19 cellular contexts compared by ENCODE assay signal in the genomic region with DNA sequence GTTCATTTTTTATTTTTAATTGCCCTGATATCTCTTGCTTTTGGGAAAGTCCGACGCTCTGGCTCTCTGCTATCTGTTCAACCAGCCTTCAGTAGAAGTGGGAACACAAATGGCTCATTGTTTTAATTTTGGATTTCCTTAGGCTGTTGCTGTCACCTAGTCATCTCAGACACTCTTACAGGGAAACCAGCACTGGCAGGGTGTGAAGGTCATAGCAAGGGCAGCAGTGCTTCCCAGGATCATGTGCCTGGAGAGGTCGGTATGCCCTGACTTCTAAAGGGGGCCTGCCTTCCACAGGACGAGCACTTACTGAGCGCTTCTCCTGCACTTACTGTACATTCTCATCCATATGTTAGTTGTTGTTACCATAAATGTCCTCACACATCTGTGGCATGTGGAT.
DNase-seq lines count a peak whose midpoint lies in the region; ATAC-seq, FAIRE-seq and TF ChIP-seq lines count a peak whose summit lies in the region.
"Had no signal": no experiment of that assay in that cellular context is flagged by ENCODE, and none has a peak within 500 bp of the region (broad histone marks: within the 10 kb centered on the region; RNA-seq: fewer than 3 reads in every experiment).

No MANE protein-coding gene starts in this region.

- H3K36me3 ChIP-seq in spleen, result no peaks in the 10 kb centered on the region

- ATAC-seq in Right ventricle myocardium superior (ENCODE audit: poor library complexity), result peak; percentile 75
- peak; percentile 83 to 91 for ATAC-seq in left cardiac atrium
- peak; percentile 87 to 89 for ATAC-seq in right cardiac atrium
- ATAC-seq: CD8-positive, alpha-beta T cell; HCT116 had no signal

- H3K27me3 ChIP-seq in right cardiac atrium (ENCODE audit: control insufficient read depth, insufficient read depth) (no peaks in the 10 kb centered on the region), spleen (replicated peaks in 1 of 7) (no peaks in the 10 kb centered on the region)
- H3K27me3 ChIP-seq: BLaER1 treated with 17β-estradiol and CSF1 and Interleukin-3, amounts not matched to agents 10 nM and 100 nM had no signal

- peak overlapping the region; percentile 30 for H3K27ac ChIP-seq in right cardiac atrium (ENCODE audit: low read length)
- H3K27ac ChIP-seq in spleen, result no peak overlapping the region
- H3K27ac ChIP-seq: BLaER1 treated with 17β-estradiol and CSF1 and Interleukin-3, amounts not matched to agents 10 nM and 100 nM had no signal

- H3K4me1 ChIP-seq in right cardiac atrium (ENCODE audit: control insufficient read depth, insufficient read depth, low read length) (peaks cover 7% of the 10 kb centered on the region), spleen (no peaks in the 10 kb centered on the region)

- TF ChIP-seq POLR2A in spleen (IDR thresholded peaks at IDR 0.05), result no peak

- WGBS in right cardiac atrium, result 37% methylated on average over 5 of the region's 5 CpGs
- WGBS in spleen, 5 donors, result 76 to 94% (median 92%) methylated on average over 5 of the region's 5 CpGs

- H3K4me3 ChIP-seq in right cardiac atrium (ENCODE audit: low read length) (no peak overlapping the region), spleen (no peak overlapping the region)
- H3K4me3 ChIP-seq: BLaER1 treated with 17β-estradiol and CSF1 and Interleukin-3, amounts not matched to agents 10 nM and 100 nM had no signal

- intact Hi-C loops in Right ventricle myocardium superior (cut with DNase I) (no loop called here), left cardiac atrium (cut with DNase I) (no loop called here), right cardiac atrium (cut with DNase I) (loop anchor here in 1 of 4 donors (5.0 kb wide), 1 partner anchor 777 kb away; no protein-coding TSS in a partner anchor), spleen (cut with DNase I; ENCODE audit: low total_unique reads) (no loop called here)

- DNase-seq in COLO829 (ENCODE audit: low spot score) (peak; percentile 60), Right ventricle myocardium superior (peak; percentile 67), left cardiac atrium (peak; percentile 56), right cardiac atrium (peak; percentile 63 to 88 (median 82)), D721Med (ENCODE audit: insufficient read length, low spot score) (no peak), NCI-H1417 (lab: John Stamatoyannopoulos, UW) (no peak), spleen (no peak)
- DNase-seq: 8988T; CD8-positive, alpha-beta T cell; COR-L47; GOT3; H7; HFFc6 had no signal

- FAIRE-seq in D721Med (lab: Jason Lieb, UNC), result no peak
- FAIRE-seq: G401.6, GM12892, GM18507, HTR-8/SVneo had no signal

- no peaks in the 10 kb centered on the region for H3K9me3 ChIP-seq in right cardiac atrium (ENCODE audit: control insufficient read depth, low read length)
- H3K9me3 ChIP-seq in spleen, result no peaks in the 10 kb centered on the region
- H3K9me3 ChIP-seq: BLaER1 treated with 17β-estradiol and CSF1 and Interleukin-3, amounts not matched to agents 10 nM and 100 nM had no signal

- TF ChIP-seq CTCF in D721Med (IDR thresholded peaks at IDR 0.05; ENCODE audit: insufficient read depth, missing control alignments), result no peak
- TF ChIP-seq CTCF in spleen (IDR thresholded peaks at IDR 0.05 in 8 of 11, conservative IDR thresholded peaks at IDR 0.05 in 3 of 11), result no peak

Comparison
In these comparisons a context has a peak if more than half of its experiments do, and no peak if none do; other contexts are left out.
1. DNase-seq: peak in COLO829 (single experiment), Right ventricle myocardium superior (single experiment), left cardiac atrium (single experiment) and right cardiac atrium (3 of 3); none in D721Med (single experiment), NCI-H1417 (0 of 3) and spleen (single experiment).
2. Peak in every context shown above with its lines, with median percentiles within 50 percentile points of each other: ATAC-seq.